Comparison of ENCODE assay signal across 8 cellular contexts in the genomic region with DNA sequence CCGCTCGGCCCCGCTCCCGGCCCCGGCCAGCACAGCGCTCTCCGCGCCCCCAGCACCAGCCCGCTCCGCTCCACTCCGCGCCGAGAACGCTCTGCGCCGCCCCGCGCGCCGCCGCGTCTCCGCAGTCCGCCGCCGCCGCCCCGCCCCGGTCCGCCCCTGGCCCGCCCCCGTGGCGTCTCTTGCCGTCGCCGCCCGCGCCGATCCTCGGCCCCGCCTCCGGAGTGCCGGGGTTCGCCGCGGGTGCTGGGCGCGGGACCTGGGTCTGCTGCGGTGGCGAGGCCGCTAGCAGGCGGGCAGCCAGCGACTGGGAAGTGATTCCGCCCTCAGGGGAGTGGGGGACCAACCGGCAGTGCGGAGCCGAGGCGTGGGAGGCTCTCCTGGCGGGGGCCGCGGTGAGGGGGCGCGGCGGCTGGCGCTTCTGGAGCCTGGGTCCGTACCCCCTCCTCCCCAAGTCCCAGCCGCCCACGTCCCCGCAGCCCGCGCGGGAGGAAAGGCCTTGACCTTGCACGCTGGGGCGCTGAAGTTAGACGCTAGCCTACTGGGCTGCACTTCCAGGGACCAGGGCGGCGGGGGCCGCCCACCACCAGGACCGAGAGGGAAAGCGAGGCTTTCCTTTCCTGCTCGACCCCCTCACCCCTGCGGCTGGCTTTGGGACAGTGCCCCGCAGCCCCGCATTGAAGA. TPM values are rescaled to one million over a fixed set of nuclear protein-coding genes. Genes with fewer than 3 reads are reported as not detected.
A peak's percentile ranks its signal among the peaks of the same experiment; 100 is the strongest.
DNase-seq lines count a peak whose midpoint lies in the region; ATAC-seq and TF ChIP-seq lines count a peak whose summit lies in the region.

TSS of gene HS6ST1 (minus strand) at position 93 of the 681 bp plus-strand sequence. CDS start 305 bp downstream, outside the sequence.

- intact Hi-C loops in activated CD4-positive, alpha-beta T cell treated with anti-CD3 and anti-CD28 coated beads, Interleukin-2, amount 10 ng/mL, durations not matched to agents 24 days and 14 days (cut with micrococcal nuclease), result loop anchor here (5.0 kb wide), 2 partner anchors 203 to 227 kb away; partner anchors contain the start of gene UGGT1
- intact Hi-C loops in colonic mucosa (cut with DNase I) (no loop called here), left colon (cut with DNase I, micrococcal nuclease) (no loop called here)

- H3K27me3 Mint-ChIP-seq in activated CD4-positive, alpha-beta T cell treated with anti-CD3 and anti-CD28 coated beads, Interleukin-2, amount 10 ng/mL, durations not matched to agents 24 days and 14 days, result peaks cover 10% of the 10 kb centered on the region

- peak within 1 kb of the TSS; percentile 93 for H3K4me3 Mint-ChIP-seq in activated CD4-positive, alpha-beta T cell treated with anti-CD3 and anti-CD28 coated beads, Interleukin-2, amount 10 ng/mL, durations not matched to agents 24 days and 14 days

- no peak for TF ChIP-seq CTCF in colonic mucosa (IDR thresholded peaks at IDR 0.05)

- peak within 1 kb of the TSS; percentile 58 to 86 for H3K9ac ChIP-seq in colonic mucosa (ENCODE audit: low read depth in 2 of 2, low read length in 2 of 2)

- H3K4me3 ChIP-seq in colonic mucosa, result peak within 1 kb of the TSS; percentile 75

- DNase-seq in AG08396 (ENCODE audit: low spot score), result peak; percentile 94
- DNase-seq in NCI-H510A (lab: John Stamatoyannopoulos, UW), result peak; percentile 68
- peak; percentile 98 for DNase-seq in activated CD4-positive, alpha-beta T cell treated with anti-CD3 and anti-CD28 coated beads, Interleukin-2, amount 10 ng/mL, durations not matched to agents 24 days and 14 days
- peak; percentile 88 for DNase-seq in colonic mucosa
- peak; percentile 79 to 92 for DNase-seq in left colon
- DNase-seq in stimulated activated CD4-positive, alpha-beta T cell treated with anti-CD3 and anti-CD28 coated beads, Interleukin-1b, Interleukin-23, amount 100 ng/mL, for 4 hours (ENCODE audit: low read depth in 2 of 2), result peak; percentile 80 to 94

- H3K27ac ChIP-seq in colonic mucosa, result no peak within 1 kb of the TSS

- no peak within 1 kb of the TSS for H3K27ac Mint-ChIP-seq in activated CD4-positive, alpha-beta T cell treated with anti-CD3 and anti-CD28 coated beads, Interleukin-2, amount 10 ng/mL, durations not matched to agents 24 days and 14 days

- no peaks in the 10 kb centered on the region for H3K27me3 ChIP-seq in colonic mucosa

- H3K9me3 ChIP-seq in colonic mucosa, result no peaks in the 10 kb centered on the region

- peaks cover 6% of the 10 kb centered on the region for H3K4me1 ChIP-seq in colonic mucosa

- no peaks in the 10 kb centered on the region for H3K36me3 ChIP-seq in colonic mucosa

- no peaks in the 10 kb centered on the region for H3K9me3 Mint-ChIP-seq in activated CD4-positive, alpha-beta T cell treated with anti-CD3 and anti-CD28 coated beads, Interleukin-2, amount 10 ng/mL, durations not matched to agents 24 days and 14 days

- no peaks in the 10 kb centered on the region for H3K36me3 Mint-ChIP-seq in activated CD4-positive, alpha-beta T cell treated with anti-CD3 and anti-CD28 coated beads, Interleukin-2, amount 10 ng/mL, durations not matched to agents 24 days and 14 days (ENCODE audit: low read depth)

- H3K4me1 Mint-ChIP-seq in activated CD4-positive, alpha-beta T cell treated with anti-CD3 and anti-CD28 coated beads, Interleukin-2, amount 10 ng/mL, durations not matched to agents 24 days and 14 days, result peaks cover 23% of the 10 kb centered on the region

- peak; percentile 36 for ATAC-seq in GM18870 (IDR thresholded peaks at IDR 0.05; ENCODE audit: unreplicated experiment)
- peak; percentile 66 for ATAC-seq in HG03108 (IDR thresholded peaks at IDR 0.05; ENCODE audit: unreplicated experiment)
- ATAC-seq in left colon, result peak; percentile 85

RNA-seq across cellular contexts. Expression of gene HS6ST1, which starts in this region (rescaled TPM):
- total RNA-seq in activated CD4-positive, alpha-beta T cell treated with anti-CD3 and anti-CD28 coated beads, Interleukin-2, amount 10 ng/mL, durations not matched to agents 24 days and 14 days, result 20.1 and 22.0 TPM in 2 replicates
- total RNA-seq in colonic mucosa (10 to 100 TPM; 19.3 to 22.9 TPM), left colon (10 to 100 TPM; 20.5 to 40.4 TPM)
